ENCODE assay signal across 9 cellular contexts in genomic region chr1:237677979-237678378, GRCh38.
A peak's percentile ranks its signal among the peaks of the same experiment; 100 is the strongest.
DNase-seq lines count a peak whose midpoint lies in the region; ATAC-seq and TF ChIP-seq lines count a peak whose summit lies in the region.
"Had no signal": no experiment of that assay in that cellular context is flagged by ENCODE, and none has a peak within 500 bp of the region (broad histone marks: within the 10 kb centered on the region; RNA-seq: fewer than 3 reads in every experiment).

No MANE protein-coding gene starts in this region.

- no peaks in the 10 kb centered on the region for H3K27me3 ChIP-seq in dorsolateral prefrontal cortex

- no peak overlapping the region for H3K4me3 Mint-ChIP-seq in naive thymus-derived CD8-positive, alpha-beta T cell
- H3K4me3 Mint-ChIP-seq in glutamatergic neuron (ENCODE audit: unreplicated experiment): no peak overlapping the region

- no peak overlapping the region for H3K4me3 ChIP-seq in dorsolateral prefrontal cortex

- peaks cover 0 to 2% (median 0%) of the 10 kb centered on the region in 9 donors for H3K9me3 Mint-ChIP-seq in naive thymus-derived CD8-positive, alpha-beta T cell
- H3K9me3 Mint-ChIP-seq in glutamatergic neuron (ENCODE audit: unreplicated experiment): no peaks in the 10 kb centered on the region

- peaks cover 0 to 8% (median 0%) of the 10 kb centered on the region in 5 donors for H3K27me3 Mint-ChIP-seq in naive thymus-derived CD8-positive, alpha-beta T cell
- no peaks in the 10 kb centered on the region for H3K27me3 Mint-ChIP-seq in glutamatergic neuron (ENCODE audit: unreplicated experiment)

- TF ChIP-seq CTCF in dorsolateral prefrontal cortex (IDR thresholded peaks at IDR 0.05 in 54 of 56, conservative IDR thresholded peaks at IDR 0.05 in 2 of 56; ENCODE audit: low read depth in 1 of 56, partially characterized antibody in 56 of 56) (peak in 37 of 56 donors; percentile 15 to 61 (median 37)), omental fat pad (IDR thresholded peaks at IDR 0.05) (no peak), glutamatergic neuron (IDR thresholded peaks at IDR 0.05; ENCODE audit: partially characterized antibody, unreplicated experiment) (no peak)

- ATAC-seq in omental fat pad (ENCODE audit: low FRiP score) (peak; percentile 59), HG03432 (IDR thresholded peaks at IDR 0.05; ENCODE audit: unreplicated experiment) (no peak)
- ATAC-seq in naive thymus-derived CD8-positive, alpha-beta T cell: no peak

- intact Hi-C loops in dorsolateral prefrontal cortex (cut with DNase I): loop anchor here in 1 of 2 donors (10.0 kb wide), 1 partner anchor 127 kb away; no protein-coding TSS in a partner anchor

- POLR2A ChIA-PET in naive thymus-derived CD8-positive, alpha-beta T cell (lab: Charles Lee): no interaction called here

- H3K27ac ChIP-seq in dorsolateral prefrontal cortex: no peak overlapping the region

- no peaks in the 10 kb centered on the region for H3K4me1 Mint-ChIP-seq in naive thymus-derived CD8-positive, alpha-beta T cell
- H3K4me1 Mint-ChIP-seq in glutamatergic neuron (ENCODE audit: low read depth, unreplicated experiment): peaks cover 8% of the 10 kb centered on the region

- DNase-seq in EH (ENCODE audit: low read depth) (peak; percentile 16), NCI-H2029 treated with DMSO at 0.1 percent for 48 hours (lab: John Stamatoyannopoulos, UW) (peak; percentile 44), dorsolateral prefrontal cortex (no peak), omental fat pad (ENCODE audit: low spot score) (no peak), activated gamma-delta T cell treated with Interleukin-2 at 50 U/mL for 16 hours (no peak), glutamatergic neuron (no peak)
- no peak for DNase-seq in naive thymus-derived CD8-positive, alpha-beta T cell
- DNase-seq: SHP77 had no signal

- H3K36me3 Mint-ChIP-seq in naive thymus-derived CD8-positive, alpha-beta T cell: no peaks in the 10 kb centered on the region
- H3K36me3 Mint-ChIP-seq in glutamatergic neuron (ENCODE audit: unreplicated experiment): no peaks in the 10 kb centered on the region

- no peak overlapping the region for H3K27ac Mint-ChIP-seq in naive thymus-derived CD8-positive, alpha-beta T cell
- H3K27ac Mint-ChIP-seq in glutamatergic neuron (ENCODE audit: unreplicated experiment): no peak overlapping the region

Comparison
In these comparisons a context has a peak if more than half of its experiments do, and no peak if none do; other contexts are left out.
1. DNase-seq: peak in EH (single experiment) and NCI-H2029 treated with DMSO at 0.1 percent for 48 hours (single experiment); none in dorsolateral prefrontal cortex (0 of 10), omental fat pad (single experiment), naive thymus-derived CD8-positive, alpha-beta T cell (0 of 10), activated gamma-delta T cell treated with Interleukin-2 at 50 U/mL for 16 hours (single experiment) and glutamatergic neuron (single experiment).
2. CTCF ChIP-seq: peak in dorsolateral prefrontal cortex (37 of 56); none in omental fat pad (0 of 3) and glutamatergic neuron (single experiment).